Comparison of ENCODE assay signal across 9 cellular contexts in genomic region chr2:241878007-241878970, GRCh38. TPM values are rescaled to one million over a fixed set of nuclear protein-coding genes. Genes with fewer than 3 reads are reported as not detected.
DNase-seq lines count a peak whose midpoint lies in the region; ATAC-seq and TF ChIP-seq lines count a peak whose summit lies in the region.
"Had no signal": no experiment of that assay in that cellular context is flagged by ENCODE, and none has a peak within 500 bp of the region (broad histone marks: within the 10 kb centered on the region; RNA-seq: fewer than 3 reads in every experiment).

No MANE protein-coding gene starts in this region.

- WGBS in lower leg skin, 2 donors = 30 to 37% methylated on average over 16 to 21 of the region's 26 CpGs

- DNase-seq in SIG-M5 treated with dmso at 0.1 percent for 504 hours (lab: John Stamatoyannopoulos, UW; ENCODE audit: unreplicated experiment) (peak; percentile 66), SIG-M5 (lab: John Stamatoyannopoulos, UW) (no peak), NCI-H345 (lab: John Stamatoyannopoulos, UW) (peak; percentile 79), cerebellum (ENCODE audit: low spot score) (peak; percentile 67), lower leg skin (ENCODE audit: low spot score in 2 of 2) (peak; percentile 57 to 94)
- peak; percentile 67 to 77 for DNase-seq in activated CD4-positive, alpha-beta T cell treated with anti-CD3 and anti-CD28 coated beads for 4 hours
- DNase-seq in stimulated activated CD8-positive, alpha-beta memory T cell treated with anti-CD3 and anti-CD28 coated beads, Interleukin-12 subunit alpha, Interleukin-12 subunit beta, amount 100 ng/mL, for 4 hours (ENCODE audit: low read depth) = peak; percentile 56

- H3K4me3 ChIP-seq in lower leg skin (ENCODE audit: low read depth, poor library complexity, severe bottlenecking) = no peak overlapping the region

- TF ChIP-seq POLR2A in lower leg skin (IDR thresholded peaks at IDR 0.05) = no peak

- intact Hi-C loops in lower leg skin (cut with DNase I; ENCODE audit: low total_unique reads) = no loop called here

- TF ChIP-seq CTCF in lower leg skin (IDR thresholded peaks at IDR 0.05) = no peak

- ATAC-seq in HG03460 (IDR thresholded peaks at IDR 0.05; ENCODE audit: unreplicated experiment) = no peak

RNA-seq across cellular contexts. Expression of gene RTP5, which starts 8.8 kb away (rescaled TPM):
- total RNA-seq in cerebellum = 1.3 TPM
- total RNA-seq in lower leg skin = under 1 TPM in 2 of 4 donors, not detected in 2; 0.10 to 0.23 TPM
- total RNA-seq: pulmonary artery endothelial cell had no signal

RNA-seq across cellular contexts. Expression of gene PDCD1, which starts 19.6 kb away (rescaled TPM):
- total RNA-seq in cerebellum (not detected), lower leg skin (1 to 10 TPM in 1 of 4 donors, under 1 TPM in 2, not detected in 1; 0.42 to 1.3 (median 0.86) TPM)
- total RNA-seq: pulmonary artery endothelial cell had no signal
